24 cellular contexts compared by ENCODE assay signal in the genomic region with DNA sequence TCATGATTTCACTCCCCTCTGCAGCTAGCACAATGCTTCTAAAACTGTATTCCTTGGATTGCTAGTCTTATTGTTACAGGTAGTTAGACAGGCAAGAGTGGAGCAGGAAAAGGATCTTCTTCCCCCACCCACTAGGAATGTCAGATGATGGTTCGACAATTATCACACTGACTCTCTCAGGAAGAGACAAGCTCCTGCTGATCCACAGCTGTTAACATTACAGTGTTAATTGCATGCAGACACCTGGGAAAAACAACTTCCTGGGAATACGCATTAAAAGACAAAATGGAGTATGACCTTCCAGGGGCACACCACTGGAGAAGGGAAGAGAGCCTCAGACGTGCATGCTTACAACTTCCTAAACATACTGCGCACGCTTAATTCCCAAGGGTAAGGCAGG.
"Had no signal": no experiment of that assay in that cellular context is flagged by ENCODE, and none has a peak within 500 bp of the region (broad histone marks: within the 10 kb centered on the region; RNA-seq: fewer than 3 reads in every experiment).

No MANE protein-coding gene starts in this region.

- H3K4me3 Mint-ChIP-seq: activated CD4-positive, alpha-beta memory T cell treated with anti-CD3 and anti-CD28 coated beads for 36 hours; activated CD4-positive, alpha-beta T cell treated with anti-CD3 and anti-CD28 coated beads, Interleukin-2, amount 10 ng/mL, durations not matched to agents 7 days and 5 days; activated naive CD8-positive, alpha-beta T cell treated with anti-CD3 and anti-CD28 coated beads, Interleukin-2, amount 50 U/mL, for 24 hours; activated T-cell treated with anti-CD3 and anti-CD28 coated beads, Interleukin-2, amount 50 U/mL, for 4 hours; brain; central memory CD8-positive, alpha-beta T cell; T-helper 1 cell treated with Interleukin-12 subunit alpha and Interleukin-12 subunit beta and Interleukin-4 antibody, amounts not matched to agents 30 μg/mL and 1 μg/mL, for 36 hours had no signal

- H3K4me1 Mint-ChIP-seq: activated CD4-positive, alpha-beta T cell treated with anti-CD3 and anti-CD28 coated beads, Interleukin-2, amount 10 ng/mL, durations not matched to agents 7 days and 5 days; activated naive CD8-positive, alpha-beta T cell treated with anti-CD3 and anti-CD28 coated beads, Interleukin-2, amount 50 U/mL, for 24 hours; central memory CD8-positive, alpha-beta T cell had no signal

- H3K36me3 ChIP-seq: MG63 had no signal

- H3K27me3 ChIP-seq: MG63 had no signal

- H3K27ac Mint-ChIP-seq: activated CD4-positive, alpha-beta memory T cell treated with anti-CD3 and anti-CD28 coated beads for 36 hours; activated CD4-positive, alpha-beta T cell treated with anti-CD3 and anti-CD28 coated beads, Interleukin-2, amount 10 ng/mL, durations not matched to agents 7 days and 5 days; activated naive CD4-positive, alpha-beta T cell treated with anti-CD3 and anti-CD28 coated beads, Interleukin-2, amount 50 U/mL, for 72 hours; activated naive CD8-positive, alpha-beta T cell treated with anti-CD3 and anti-CD28 coated beads, Interleukin-2, amount 50 U/mL, for 24 hours; brain; T-helper 1 cell treated with Interleukin-12 subunit alpha and Interleukin-12 subunit beta and Interleukin-4 antibody, amounts not matched to agents 30 μg/mL and 1 μg/mL, for 36 hours had no signal

- H3K36me3 Mint-ChIP-seq: activated CD4-positive, alpha-beta memory T cell treated with anti-CD3 and anti-CD28 coated beads for 36 hours; activated naive CD4-positive, alpha-beta T cell treated with anti-CD3 and anti-CD28 coated beads, Interleukin-2, amount 50 U/mL, for 72 hours; brain had no signal

- H3K4me3 ChIP-seq: MG63 had no signal

- H3K9me3 Mint-ChIP-seq: activated CD4-positive, alpha-beta memory T cell treated with anti-CD3 and anti-CD28 coated beads for 36 hours; activated CD4-positive, alpha-beta T cell treated with anti-CD3 and anti-CD28 coated beads, Interleukin-2, amount 10 ng/mL, durations not matched to agents 7 days and 5 days; activated naive CD8-positive, alpha-beta T cell treated with anti-CD3 and anti-CD28 coated beads, Interleukin-2, amount 50 U/mL, for 24 hours; activated T-cell treated with anti-CD3 and anti-CD28 coated beads, Interleukin-2, amount 50 U/mL, for 4 hours; brain; central memory CD8-positive, alpha-beta T cell; T-helper 1 cell treated with Interleukin-12 subunit alpha and Interleukin-12 subunit beta and Interleukin-4 antibody, amounts not matched to agents 30 μg/mL and 1 μg/mL, for 36 hours had no signal

- ATAC-seq: activated naive CD4-positive, alpha-beta T cell treated with anti-CD3 and anti-CD28 coated beads, Interleukin-2, amount 50 U/mL, for 72 hours; activated naive CD8-positive, alpha-beta T cell treated with anti-CD3 and anti-CD28 coated beads, Interleukin-2, amount 50 U/mL, for 24 hours; activated T-cell treated with anti-CD3 and anti-CD28 coated beads, Interleukin-2, amount 50 U/mL, for 4 hours had no signal

- DNase-seq: activated CD4-positive, alpha-beta memory T cell treated with anti-CD3 and anti-CD28 coated beads for 36 hours; activated CD4-positive, alpha-beta T cell treated with anti-CD3 and anti-CD28 coated beads, Interleukin-2, amount 10 ng/mL, durations not matched to agents 7 days and 5 days; activated CD4-positive, CD25-positive, alpha-beta regulatory T cell; activated CD8-positive, alpha-beta memory T cell treated with anti-CD3 and anti-CD28 coated beads for 24 hours; activated effector memory CD4-positive, alpha-beta T cell treated with anti-CD3 and anti-CD28 coated beads, Interleukin-2, amount 50 U/mL, for 16 hours; activated naive CD4-positive, alpha-beta T cell treated with Interleukin-2 at 50 U/mL for 16 hours; activated naive CD8-positive, alpha-beta T cell treated with anti-CD3 and anti-CD28 coated beads, Interleukin-2, amount 50 U/mL, for 24 hours; activated T-cell treated with anti-CD3 and anti-CD28 coated beads, Interleukin-2, amount 50 U/mL, for 4 hours; amygdala; MG63; MV-4-11; NCI-H1092 treated with DMSO at 0.1 percent for 48 hours; NCI-H1417 treated with DMSO at 0.1 percent for 48 hours; NCI-H1694 treated with DMSO at 0.1 percent for 48 hours; NCI-H2029 treated with DMSO at 0.1 percent for 48 hours; NCI-H446; NCI-H524; NCI-H82; PC-3; SHP77 treated with DMSO at 0.1 percent for 48 hours had no signal

- H3K9me3 ChIP-seq: MG63 had no signal
